Comparison of ENCODE assay signal across 1 cellular context in the genomic region with DNA sequence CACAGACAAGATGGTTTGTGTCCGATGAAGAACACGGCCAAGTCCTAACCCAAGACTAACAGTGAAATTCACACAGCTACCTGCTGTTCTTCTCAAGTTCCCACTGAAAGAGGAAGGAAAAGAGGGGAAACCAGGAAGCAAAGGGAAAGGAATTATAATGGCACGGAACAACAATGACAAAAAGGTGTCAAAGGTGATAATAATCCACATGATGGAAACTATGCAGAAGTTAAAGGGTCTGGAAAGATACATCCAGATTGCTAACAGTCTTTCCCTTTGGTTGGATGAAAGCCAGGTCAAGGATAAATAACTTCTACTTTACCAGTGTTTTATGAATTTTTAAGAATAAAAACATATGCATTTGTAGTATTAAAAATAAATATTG.
TF ChIP-seq lines count a peak whose summit lies in the region.

No MANE protein-coding gene starts in this region.

TF ChIP-seq in K562, 482 proteins besides CTCF, POLR2A, EP300 and RAD21:
- no peak for TF ChIP-seq IRF2 (CRISPR knock-in tag; IDR thresholded peaks at IDR 0.05)
- no peak for TF ChIP-seq FOXP1 (CRISPR knock-in tag; IDR thresholded peaks at IDR 0.05)
- no peak for TF ChIP-seq SRSF3 (IDR thresholded peaks at IDR 0.05; ENCODE audit: insufficient read depth, low read length)
- TF ChIP-seq, protein P1, sequence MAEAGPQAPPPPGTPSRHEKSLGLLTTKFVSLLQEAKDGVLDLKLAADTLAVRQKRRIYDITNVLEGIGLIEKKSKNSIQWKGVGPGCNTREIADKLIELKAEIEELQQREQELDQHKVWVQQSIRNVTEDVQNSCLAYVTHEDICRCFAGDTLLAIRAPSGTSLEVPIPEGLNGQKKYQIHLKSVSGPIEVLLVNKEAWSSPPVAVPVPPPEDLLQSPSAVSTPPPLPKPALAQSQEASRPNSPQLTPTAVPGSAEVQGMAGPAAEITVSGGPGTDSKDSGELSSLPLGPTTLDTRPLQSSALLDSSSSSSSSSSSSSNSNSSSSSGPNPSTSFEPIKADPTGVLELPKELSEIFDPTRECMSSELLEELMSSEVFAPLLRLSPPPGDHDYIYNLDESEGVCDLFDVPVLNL (CRISPR knock-in tag; IDR thresholded peaks at IDR 0.05; ENCODE audit: low read depth), result no peak
- no peak for TF ChIP-seq MYC (IDR thresholded peaks at IDR 0.05; ENCODE audit: low read depth, low read length)
- no peak for TF ChIP-seq MYC (CRISPR knock-in tag; IDR thresholded peaks at IDR 0.05; ENCODE audit: borderline replicate concordance, low read depth)
- TF ChIP-seq ELF1 (tag; IDR thresholded peaks at IDR 0.05), result no peak
- TF ChIP-seq SRSF1 (IDR thresholded peaks at IDR 0.05; ENCODE audit: low read depth, low read length), result no peak
- TF ChIP-seq RCOR1 (IDR thresholded peaks at IDR 0.05; ENCODE audit: borderline replicate concordance in 1 of 2, low read depth in 2 of 2, low read length in 2 of 2), result no peak
- TF ChIP-seq FOXK2 (conservative IDR thresholded peaks at IDR 0.05 in 1 of 2, IDR thresholded peaks at IDR 0.05 in 1 of 2; ENCODE audit: low read depth in 2 of 2), result no peak
- TF ChIP-seq NCOA4 (IDR thresholded peaks at IDR 0.05; ENCODE audit: partially characterized antibody), result no peak
- TF ChIP-seq ZEB2 (IDR thresholded peaks at IDR 0.05), result no peak
- no peak for TF ChIP-seq NBN (IDR thresholded peaks at IDR 0.05; ENCODE audit: low read depth)
- no peak for TF ChIP-seq DPF2 (IDR thresholded peaks at IDR 0.05)
- TF ChIP-seq CEBPG (CRISPR knock-in tag; IDR thresholded peaks at IDR 0.05), result no peak
- no peak for TF ChIP-seq CEBPG (tag; conservative IDR thresholded peaks at IDR 0.05 in 1 of 2, IDR thresholded peaks at IDR 0.05 in 1 of 2)
- TF ChIP-seq ZBTB34 (CRISPR knock-in tag; IDR thresholded peaks at IDR 0.05), result no peak
- TF ChIP-seq, protein P2, sequence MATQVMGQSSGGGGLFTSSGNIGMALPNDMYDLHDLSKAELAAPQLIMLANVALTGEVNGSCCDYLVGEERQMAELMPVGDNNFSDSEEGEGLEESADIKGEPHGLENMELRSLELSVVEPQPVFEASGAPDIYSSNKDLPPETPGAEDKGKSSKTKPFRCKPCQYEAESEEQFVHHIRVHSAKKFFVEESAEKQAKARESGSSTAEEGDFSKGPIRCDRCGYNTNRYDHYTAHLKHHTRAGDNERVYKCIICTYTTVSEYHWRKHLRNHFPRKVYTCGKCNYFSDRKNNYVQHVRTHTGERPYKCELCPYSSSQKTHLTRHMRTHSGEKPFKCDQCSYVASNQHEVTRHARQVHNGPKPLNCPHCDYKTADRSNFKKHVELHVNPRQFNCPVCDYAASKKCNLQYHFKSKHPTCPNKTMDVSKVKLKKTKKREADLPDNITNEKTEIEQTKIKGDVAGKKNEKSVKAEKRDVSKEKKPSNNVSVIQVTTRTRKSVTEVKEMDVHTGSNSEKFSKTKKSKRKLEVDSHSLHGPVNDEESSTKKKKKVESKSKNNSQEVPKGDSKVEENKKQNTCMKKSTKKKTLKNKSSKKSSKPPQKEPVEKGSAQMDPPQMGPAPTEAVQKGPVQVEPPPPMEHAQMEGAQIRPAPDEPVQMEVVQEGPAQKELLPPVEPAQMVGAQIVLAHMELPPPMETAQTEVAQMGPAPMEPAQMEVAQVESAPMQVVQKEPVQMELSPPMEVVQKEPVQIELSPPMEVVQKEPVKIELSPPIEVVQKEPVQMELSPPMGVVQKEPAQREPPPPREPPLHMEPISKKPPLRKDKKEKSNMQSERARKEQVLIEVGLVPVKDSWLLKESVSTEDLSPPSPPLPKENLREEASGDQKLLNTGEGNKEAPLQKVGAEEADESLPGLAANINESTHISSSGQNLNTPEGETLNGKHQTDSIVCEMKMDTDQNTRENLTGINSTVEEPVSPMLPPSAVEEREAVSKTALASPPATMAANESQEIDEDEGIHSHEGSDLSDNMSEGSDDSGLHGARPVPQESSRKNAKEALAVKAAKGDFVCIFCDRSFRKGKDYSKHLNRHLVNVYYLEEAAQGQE (CRISPR knock-in tag; IDR thresholded peaks at IDR 0.05; ENCODE audit: low read depth), result no peak
- TF ChIP-seq BMI1 (IDR thresholded peaks at IDR 0.05; ENCODE audit: low read length), result no peak
- TF ChIP-seq PHF8 (IDR thresholded peaks at IDR 0.05; ENCODE audit: borderline replicate concordance, low read length), result no peak
- no peak for TF ChIP-seq ZBTB40 (IDR thresholded peaks at IDR 0.05)
- TF ChIP-seq ZBTB40 (CRISPR knock-in tag; IDR thresholded peaks at IDR 0.05), result no peak
- TF ChIP-seq, protein P3, sequence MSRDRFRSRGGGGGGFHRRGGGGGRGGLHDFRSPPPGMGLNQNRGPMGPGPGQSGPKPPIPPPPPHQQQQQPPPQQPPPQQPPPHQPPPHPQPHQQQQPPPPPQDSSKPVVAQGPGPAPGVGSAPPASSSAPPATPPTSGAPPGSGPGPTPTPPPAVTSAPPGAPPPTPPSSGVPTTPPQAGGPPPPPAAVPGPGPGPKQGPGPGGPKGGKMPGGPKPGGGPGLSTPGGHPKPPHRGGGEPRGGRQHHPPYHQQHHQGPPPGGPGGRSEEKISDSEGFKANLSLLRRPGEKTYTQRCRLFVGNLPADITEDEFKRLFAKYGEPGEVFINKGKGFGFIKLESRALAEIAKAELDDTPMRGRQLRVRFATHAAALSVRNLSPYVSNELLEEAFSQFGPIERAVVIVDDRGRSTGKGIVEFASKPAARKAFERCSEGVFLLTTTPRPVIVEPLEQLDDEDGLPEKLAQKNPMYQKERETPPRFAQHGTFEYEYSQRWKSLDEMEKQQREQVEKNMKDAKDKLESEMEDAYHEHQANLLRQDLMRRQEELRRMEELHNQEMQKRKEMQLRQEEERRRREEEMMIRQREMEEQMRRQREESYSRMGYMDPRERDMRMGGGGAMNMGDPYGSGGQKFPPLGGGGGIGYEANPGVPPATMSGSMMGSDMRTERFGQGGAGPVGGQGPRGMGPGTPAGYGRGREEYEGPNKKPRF (IDR thresholded peaks at IDR 0.05; ENCODE audit: low read depth, low read length), result no peak
TF ChIP-seq in K562: peak in this region for 0.
